1 cellular context compared by ENCODE assay signal in genomic region chr17:63399316-63399715, GRCh38.
TF ChIP-seq lines count a peak whose summit lies in the region.

No MANE protein-coding gene starts in this region.

TF ChIP-seq in IMR-90, 13 proteins besides CTCF, POLR2A, EP300 and RAD21 (continued from another document):
- TF ChIP-seq SMC3 (IDR thresholded peaks at IDR 0.05; ENCODE audit: low read depth, low read length), result no peak
